In genomic region chr20:57582432-57583288, GRCh38 we compare ENCODE assay signal across 1 cellular context.
TF ChIP-seq lines count a peak whose summit lies in the region.

No MANE protein-coding gene starts in this region.

TF ChIP-seq in HEK293, 187 proteins besides CTCF, POLR2A, EP300 and RAD21 (continued from another document and continues in another):
- TF ChIP-seq ZNF148 (tag by site-specific recombination; IDR thresholded peaks at IDR 0.05; ENCODE audit: borderline replicate concordance), result no peak
- no peak for TF ChIP-seq HOXC10 (CRISPR knock-in tag; IDR thresholded peaks at IDR 0.05)
- peak; percentile 58; the same call in 1 of the 2 replicates for TF ChIP-seq ZNF600 (tag by site-specific recombination; IDR thresholded peaks at IDR 0.05)
- no peak for TF ChIP-seq ZNF350 (tag by site-specific recombination; IDR thresholded peaks at IDR 0.05)
- TF ChIP-seq, protein P1, sequence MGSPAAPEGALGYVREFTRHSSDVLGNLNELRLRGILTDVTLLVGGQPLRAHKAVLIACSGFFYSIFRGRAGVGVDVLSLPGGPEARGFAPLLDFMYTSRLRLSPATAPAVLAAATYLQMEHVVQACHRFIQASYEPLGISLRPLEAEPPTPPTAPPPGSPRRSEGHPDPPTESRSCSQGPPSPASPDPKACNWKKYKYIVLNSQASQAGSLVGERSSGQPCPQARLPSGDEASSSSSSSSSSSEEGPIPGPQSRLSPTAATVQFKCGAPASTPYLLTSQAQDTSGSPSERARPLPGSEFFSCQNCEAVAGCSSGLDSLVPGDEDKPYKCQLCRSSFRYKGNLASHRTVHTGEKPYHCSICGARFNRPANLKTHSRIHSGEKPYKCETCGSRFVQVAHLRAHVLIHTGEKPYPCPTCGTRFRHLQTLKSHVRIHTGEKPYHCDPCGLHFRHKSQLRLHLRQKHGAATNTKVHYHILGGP (tag by site-specific recombination; IDR thresholded peaks at IDR 0.05), result no peak
- TF ChIP-seq, protein P2, sequence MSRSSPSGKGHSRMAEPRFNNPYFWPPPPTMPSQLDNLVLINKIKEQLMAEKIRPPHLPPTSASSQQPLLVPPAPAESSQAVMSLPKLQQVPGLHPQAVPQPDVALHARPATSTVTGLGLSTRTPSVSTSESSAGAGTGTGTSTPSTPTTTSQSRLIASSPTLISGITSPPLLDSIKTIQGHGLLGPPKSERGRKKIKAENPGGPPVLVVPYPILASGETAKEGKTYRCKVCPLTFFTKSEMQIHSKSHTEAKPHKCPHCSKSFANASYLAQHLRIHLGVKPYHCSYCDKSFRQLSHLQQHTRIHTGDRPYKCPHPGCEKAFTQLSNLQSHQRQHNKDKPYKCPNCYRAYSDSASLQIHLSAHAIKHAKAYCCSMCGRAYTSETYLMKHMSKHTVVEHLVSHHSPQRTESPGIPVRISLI (tag by site-specific recombination; IDR thresholded peaks at IDR 0.05), result no peak
- TF ChIP-seq ZNF747 (tag by site-specific recombination; IDR thresholded peaks at IDR 0.05), result no peak
- TF ChIP-seq ZFP41 (tag by site-specific recombination; IDR thresholded peaks at IDR 0.05; ENCODE audit: borderline replicate concordance), result no peak
- no peak for TF ChIP-seq MEIS1 (CRISPR knock-in tag; IDR thresholded peaks at IDR 0.05; ENCODE audit: borderline replicate concordance)
- peak; percentile 73 for TF ChIP-seq OSR2 (tag by site-specific recombination; IDR thresholded peaks at IDR 0.05)
- TF ChIP-seq, protein P3, sequence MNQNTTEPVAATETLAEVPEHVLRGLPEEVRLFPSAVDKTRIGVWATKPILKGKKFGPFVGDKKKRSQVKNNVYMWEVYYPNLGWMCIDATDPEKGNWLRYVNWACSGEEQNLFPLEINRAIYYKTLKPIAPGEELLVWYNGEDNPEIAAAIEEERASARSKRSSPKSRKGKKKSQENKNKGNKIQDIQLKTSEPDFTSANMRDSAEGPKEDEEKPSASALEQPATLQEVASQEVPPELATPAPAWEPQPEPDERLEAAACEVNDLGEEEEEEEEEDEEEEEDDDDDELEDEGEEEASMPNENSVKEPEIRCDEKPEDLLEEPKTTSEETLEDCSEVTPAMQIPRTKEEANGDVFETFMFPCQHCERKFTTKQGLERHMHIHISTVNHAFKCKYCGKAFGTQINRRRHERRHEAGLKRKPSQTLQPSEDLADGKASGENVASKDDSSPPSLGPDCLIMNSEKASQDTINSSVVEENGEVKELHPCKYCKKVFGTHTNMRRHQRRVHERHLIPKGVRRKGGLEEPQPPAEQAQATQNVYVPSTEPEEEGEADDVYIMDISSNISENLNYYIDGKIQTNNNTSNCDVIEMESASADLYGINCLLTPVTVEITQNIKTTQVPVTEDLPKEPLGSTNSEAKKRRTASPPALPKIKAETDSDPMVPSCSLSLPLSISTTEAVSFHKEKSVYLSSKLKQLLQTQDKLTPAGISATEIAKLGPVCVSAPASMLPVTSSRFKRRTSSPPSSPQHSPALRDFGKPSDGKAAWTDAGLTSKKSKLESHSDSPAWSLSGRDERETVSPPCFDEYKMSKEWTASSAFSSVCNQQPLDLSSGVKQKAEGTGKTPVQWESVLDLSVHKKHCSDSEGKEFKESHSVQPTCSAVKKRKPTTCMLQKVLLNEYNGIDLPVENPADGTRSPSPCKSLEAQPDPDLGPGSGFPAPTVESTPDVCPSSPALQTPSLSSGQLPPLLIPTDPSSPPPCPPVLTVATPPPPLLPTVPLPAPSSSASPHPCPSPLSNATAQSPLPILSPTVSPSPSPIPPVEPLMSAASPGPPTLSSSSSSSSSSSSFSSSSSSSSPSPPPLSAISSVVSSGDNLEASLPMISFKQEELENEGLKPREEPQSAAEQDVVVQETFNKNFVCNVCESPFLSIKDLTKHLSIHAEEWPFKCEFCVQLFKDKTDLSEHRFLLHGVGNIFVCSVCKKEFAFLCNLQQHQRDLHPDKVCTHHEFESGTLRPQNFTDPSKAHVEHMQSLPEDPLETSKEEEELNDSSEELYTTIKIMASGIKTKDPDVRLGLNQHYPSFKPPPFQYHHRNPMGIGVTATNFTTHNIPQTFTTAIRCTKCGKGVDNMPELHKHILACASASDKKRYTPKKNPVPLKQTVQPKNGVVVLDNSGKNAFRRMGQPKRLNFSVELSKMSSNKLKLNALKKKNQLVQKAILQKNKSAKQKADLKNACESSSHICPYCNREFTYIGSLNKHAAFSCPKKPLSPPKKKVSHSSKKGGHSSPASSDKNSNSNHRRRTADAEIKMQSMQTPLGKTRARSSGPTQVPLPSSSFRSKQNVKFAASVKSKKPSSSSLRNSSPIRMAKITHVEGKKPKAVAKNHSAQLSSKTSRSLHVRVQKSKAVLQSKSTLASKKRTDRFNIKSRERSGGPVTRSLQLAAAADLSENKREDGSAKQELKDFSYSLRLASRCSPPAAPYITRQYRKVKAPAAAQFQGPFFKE (tag by site-specific recombination; IDR thresholded peaks at IDR 0.05; ENCODE audit: borderline replicate concordance), result no peak
- TF ChIP-seq, protein P4, sequence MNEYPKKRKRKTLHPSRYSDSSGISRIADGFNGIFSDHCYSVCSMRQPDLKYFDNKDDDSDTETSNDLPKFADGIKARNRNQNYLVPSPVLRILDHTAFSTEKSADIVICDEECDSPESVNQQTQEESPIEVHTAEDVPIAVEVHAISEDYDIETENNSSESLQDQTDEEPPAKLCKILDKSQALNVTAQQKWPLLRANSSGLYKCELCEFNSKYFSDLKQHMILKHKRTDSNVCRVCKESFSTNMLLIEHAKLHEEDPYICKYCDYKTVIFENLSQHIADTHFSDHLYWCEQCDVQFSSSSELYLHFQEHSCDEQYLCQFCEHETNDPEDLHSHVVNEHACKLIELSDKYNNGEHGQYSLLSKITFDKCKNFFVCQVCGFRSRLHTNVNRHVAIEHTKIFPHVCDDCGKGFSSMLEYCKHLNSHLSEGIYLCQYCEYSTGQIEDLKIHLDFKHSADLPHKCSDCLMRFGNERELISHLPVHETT (tag by site-specific recombination; IDR thresholded peaks at IDR 0.05), result peak; percentile 55; the same call in 1 of the 2 replicates
- TF ChIP-seq SALL2 (tag by site-specific recombination; IDR thresholded peaks at IDR 0.05; ENCODE audit: borderline replicate concordance), result no peak
- TF ChIP-seq, protein P5, sequence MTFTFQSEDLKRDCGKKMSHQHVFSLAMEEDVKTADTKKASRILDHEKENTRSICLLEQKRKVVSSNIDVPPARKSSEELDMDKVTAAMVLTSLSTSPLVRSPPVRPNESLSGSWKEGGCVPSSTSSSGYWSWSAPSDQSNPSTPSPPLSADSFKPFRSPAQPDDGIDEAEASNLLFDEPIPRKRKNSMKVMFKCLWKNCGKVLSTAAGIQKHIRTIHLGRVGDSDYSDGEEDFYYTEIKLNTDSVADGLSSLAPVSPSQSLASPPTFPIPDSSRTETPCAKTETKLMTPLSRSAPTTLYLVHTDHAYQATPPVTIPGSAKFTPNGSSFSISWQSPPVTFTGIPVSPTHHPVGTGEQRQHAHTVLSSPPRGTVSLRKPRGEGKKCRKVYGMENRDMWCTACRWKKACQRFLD (tag by site-specific recombination; IDR thresholded peaks at IDR 0.05), result no peak
- TF ChIP-seq YY2 (tag by site-specific recombination; IDR thresholded peaks at IDR 0.05), result no peak
- TF ChIP-seq ZNF366 (tag by site-specific recombination; conservative IDR thresholded peaks at IDR 0.05), result 0 out of 2 replicates have a peak, but pooled peaks have one; percentile 29
- no peak for TF ChIP-seq ZBTB7A (tag by site-specific recombination; IDR thresholded peaks at IDR 0.05; ENCODE audit: low read depth)
- TF ChIP-seq, protein P6, sequence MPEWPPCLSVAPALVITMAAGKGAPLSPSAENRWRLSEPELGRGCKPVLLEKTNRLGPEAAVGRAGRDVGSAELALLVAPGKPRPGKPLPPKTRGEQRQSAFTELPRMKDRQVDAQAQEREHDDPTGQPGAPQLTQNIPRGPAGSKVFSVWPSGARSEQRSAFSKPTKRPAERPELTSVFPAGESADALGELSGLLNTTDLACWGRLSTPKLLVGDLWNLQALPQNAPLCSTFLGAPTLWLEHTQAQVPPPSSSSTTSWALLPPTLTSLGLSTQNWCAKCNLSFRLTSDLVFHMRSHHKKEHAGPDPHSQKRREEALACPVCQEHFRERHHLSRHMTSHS (tag by site-specific recombination; IDR thresholded peaks at IDR 0.05), result no peak
- TF ChIP-seq KLF7 (tag by site-specific recombination; IDR thresholded peaks at IDR 0.05; ENCODE audit: borderline replicate concordance), result no peak
- TF ChIP-seq OVOL3 (tag by site-specific recombination; IDR thresholded peaks at IDR 0.05), result no peak
- no peak for TF ChIP-seq ZNF423 (tag by site-specific recombination; IDR thresholded peaks at IDR 0.05)
- 0 out of 2 replicates have a peak, but pooled peaks have one; percentile 33 for TF ChIP-seq KLF16 (tag by site-specific recombination; IDR thresholded peaks at IDR 0.05)
- TF ChIP-seq ZNF544 (tag by site-specific recombination; IDR thresholded peaks at IDR 0.05), result no peak
- no peak for TF ChIP-seq ZNF248 (tag by site-specific recombination; IDR thresholded peaks at IDR 0.05)
- TF ChIP-seq ZNF629 (tag by site-specific recombination; IDR thresholded peaks at IDR 0.05), result peak; percentile 49; the same call in 1 of the 2 replicates
- TF ChIP-seq ZNF830 (tag by site-specific recombination; IDR thresholded peaks at IDR 0.05; ENCODE audit: low read depth), result no peak
- TF ChIP-seq ZNF311 (tag by site-specific recombination; IDR thresholded peaks at IDR 0.05; ENCODE audit: borderline replicate concordance), result no peak
- TF ChIP-seq ZNF37A (tag by site-specific recombination; IDR thresholded peaks at IDR 0.05), result no peak
- no peak for TF ChIP-seq MZF1 (tag by site-specific recombination; IDR thresholded peaks at IDR 0.05; ENCODE audit: borderline replicate concordance)
- TF ChIP-seq ZNF777 (tag by site-specific recombination; IDR thresholded peaks at IDR 0.05; ENCODE audit: borderline replicate concordance), result no peak
- no peak for TF ChIP-seq ZNF404 (tag by site-specific recombination; IDR thresholded peaks at IDR 0.05)
- no peak for TF ChIP-seq SCRT1 (tag by site-specific recombination; IDR thresholded peaks at IDR 0.05; ENCODE audit: borderline replicate concordance)
- TF ChIP-seq ZNF596 (tag by site-specific recombination; IDR thresholded peaks at IDR 0.05), result no peak
- no peak for TF ChIP-seq ZNF274 (IDR thresholded peaks at IDR 0.05; ENCODE audit: low read length)
- no peak for TF ChIP-seq ZNF274 (tag by site-specific recombination; IDR thresholded peaks at IDR 0.05; ENCODE audit: borderline replicate concordance)
- TF ChIP-seq ZSCAN23 (tag by site-specific recombination; IDR thresholded peaks at IDR 0.05), result no peak
- peak; percentile 36; the same call in 1 of the 2 replicates for TF ChIP-seq ZBTB44 (tag by site-specific recombination; IDR thresholded peaks at IDR 0.05)
- no peak for TF ChIP-seq ZNF155 (tag by site-specific recombination; IDR thresholded peaks at IDR 0.05)
- no peak for TF ChIP-seq ZNF132 (tag by site-specific recombination; IDR thresholded peaks at IDR 0.05; ENCODE audit: borderline replicate concordance)
- no peak for TF ChIP-seq ZNF157 (tag by site-specific recombination; IDR thresholded peaks at IDR 0.05)
- TF ChIP-seq KLF17 (tag by site-specific recombination; IDR thresholded peaks at IDR 0.05), result no peak
